ENCODE assay signal across 17 cellular contexts in genomic region chr10:34492081-34492480, GRCh38.
DNase-seq lines count a peak whose midpoint lies in the region; ATAC-seq and TF ChIP-seq lines count a peak whose summit lies in the region.
"Had no signal": no experiment of that assay in that cellular context is flagged by ENCODE, and none has a peak within 500 bp of the region (broad histone marks: within the 10 kb centered on the region; RNA-seq: fewer than 3 reads in every experiment).

No MANE protein-coding gene starts in this region.

- no peaks in the 10 kb centered on the region for H3K9me3 ChIP-seq in body of pancreas
- H3K9me3 ChIP-seq: Caco-2 had no signal

- ATAC-seq in body of pancreas (no peak), HG02588 (IDR thresholded peaks at IDR 0.05; ENCODE audit: unreplicated experiment) (no peak)
- ATAC-seq: stimulated activated naive CD8-positive, alpha-beta T cell treated with anti-CD3 and anti-CD28 coated beads, Interleukin-15, Interleukin-2, amounts not matched to agents 100 U/mL and 50 U/mL, for 24 hours had no signal

- peaks cover 9% of the 10 kb centered on the region for H3K4me1 ChIP-seq in body of pancreas
- H3K4me1 ChIP-seq: Caco-2 had no signal

- TF ChIP-seq CTCF in epithelial cell of esophagus (IDR thresholded peaks at IDR 0.05; ENCODE audit: insufficient read depth, low read depth, low read length, missing control alignments) (no peak), body of pancreas (IDR thresholded peaks at IDR 0.05) (no peak), GM13977 (IDR thresholded peaks at IDR 0.05; ENCODE audit: extremely low read depth, insufficient read depth, missing control alignments) (no peak)

- H3K27me3 ChIP-seq in body of pancreas, result no peaks in the 10 kb centered on the region

- TF ChIP-seq POLR2A in body of pancreas (IDR thresholded peaks at IDR 0.05), result no peak

- WGBS in body of pancreas, 2 donors, result 82 to 84% methylated on average over 7 of the region's 7 CpGs

- H3K4me3 ChIP-seq in epithelial cell of esophagus (ENCODE audit: low read length) (no peak overlapping the region), body of pancreas (no peak overlapping the region)

- intact Hi-C loops in body of pancreas (cut with DNase I) (no loop called here), cardiac septum (cut with DNase I) (no loop called here)

- no peaks in the 10 kb centered on the region for H3K36me3 ChIP-seq in body of pancreas (replicated peaks in 1 of 2; ENCODE audit: insufficient read depth in 1 of 2, low read depth in 2 of 2)

- in situ Hi-C loops in GM13977 (cut with MboI; ENCODE audit: low pct_unique_long_range_greater_than_20kb, low sequenced_read_pairs, unreplicated experiment), result no loop called here

- H3K27ac ChIP-seq in body of pancreas, result no peak overlapping the region

- DNase-seq in Ammon's horn (ENCODE audit: low spot score) (peak; percentile 14), NCI-H1105 treated with DMSO at 0.1 percent for 48 hours (lab: John Stamatoyannopoulos, UW) (peak; percentile 66), NCI-H510A treated with DMSO at 0.1 percent for 48 hours (lab: John Stamatoyannopoulos, UW) (peak; percentile 81), epithelial cell of esophagus (ENCODE audit: low read depth) (peak; percentile 96), body of pancreas (no peak), cardiac septum (ENCODE audit: low spot score) (no peak), GM13977 (ENCODE audit: low spot score) (no peak)
- DNase-seq: ACHN; activated CD4-positive, alpha-beta T cell treated with anti-CD3 and anti-CD28 coated beads, Interleukin-2, amount 50 U/mL, for 4 hours; Caco-2; Kasumi-1; mesendoderm; occipital lobe; SIG-M5; stimulated activated naive CD8-positive, alpha-beta T cell treated with anti-CD3 and anti-CD28 coated beads, Interleukin-15, Interleukin-2, amounts not matched to agents 100 U/mL and 50 U/mL, for 24 hours; T-helper 9 cell had no signal

Comparison
In these comparisons a context has a peak if more than half of its experiments do, and no peak if none do; other contexts are left out.
1. DNase-seq: peak in Ammon's horn (single experiment), NCI-H1105 treated with DMSO at 0.1 percent for 48 hours (single experiment), NCI-H510A treated with DMSO at 0.1 percent for 48 hours (single experiment) and epithelial cell of esophagus (single experiment); none in body of pancreas (0 of 4), cardiac septum (single experiment) and GM13977 (single experiment).